In genomic region chr14:20624495-20625070, GRCh38 we compare ENCODE assay signal across 9 cellular contexts. TPM values are rescaled to one million over a fixed set of nuclear protein-coding genes. Genes with fewer than 3 reads are reported as not detected.
DNase-seq lines count a peak whose midpoint lies in the region; ATAC-seq and TF ChIP-seq lines count a peak whose summit lies in the region.
"Had no signal": no experiment of that assay in that cellular context is flagged by ENCODE, and none has a peak within 500 bp of the region (broad histone marks: within the 10 kb centered on the region; RNA-seq: fewer than 3 reads in every experiment).

No MANE protein-coding gene starts in this region.

- H3K27ac Mint-ChIP-seq in activated naive CD4-positive, alpha-beta T cell treated with anti-CD3 and anti-CD28 coated beads, Interleukin-2, amount 50 U/mL, for 72 hours = peak overlapping the region; percentile 90 to 98

- no peaks in the 10 kb centered on the region for H3K79me2 ChIP-seq in OCI-LY3 (ENCODE audit: low read length)

- CTCF ChIA-PET in AG04450 (lab: Charles Lee) = no interaction called here

- no peak for TF ChIP-seq CTCF in AG04450 (IDR thresholded peaks at IDR 0.05; ENCODE audit: low read depth, low read length)
- no peak for TF ChIP-seq CTCF in OCI-LY3 (IDR thresholded peaks at IDR 0.05; ENCODE audit: low read depth, low read length)
- TF ChIP-seq CTCF in heart left ventricle (IDR thresholded peaks at IDR 0.05) = no peak
- no peak for TF ChIP-seq CTCF in prostate gland (IDR thresholded peaks at IDR 0.05)

- H3K36me3 ChIP-seq in OCI-LY3 (replicated peaks; ENCODE audit: low read depth, low read length) (no peaks in the 10 kb centered on the region), heart left ventricle (no peaks in the 10 kb centered on the region), prostate gland (no peaks in the 10 kb centered on the region)

- in situ Hi-C loops in ACHN (cut with HindIII; ENCODE audit: low pct_ligation_motif_present, low pct_unique_long_range_greater_than_20kb, low sequenced_read_pairs) = no loop called here

- H3K27me3 ChIP-seq in AG04450 (ENCODE audit: control insufficient read depth, insufficient read depth, low read length) (peaks cover 13% of the 10 kb centered on the region), OCI-LY3 (ENCODE audit: low read depth, low read length) (peaks cover 18% of the 10 kb centered on the region), heart left ventricle (peaks cover 0 to 44% (median 0%) of the 10 kb centered on the region in 9 donors), prostate gland (replicated peaks; ENCODE audit: insufficient read depth) (no peaks in the 10 kb centered on the region)

- no peaks in the 10 kb centered on the region for H3K9me3 Mint-ChIP-seq in activated naive CD4-positive, alpha-beta T cell treated with anti-CD3 and anti-CD28 coated beads, Interleukin-2, amount 50 U/mL, for 72 hours

- POLR2A ChIA-PET in AG04450 (lab: Yijun Ruan, JAX) = no interaction called here

- H3K4me3 ChIP-seq in AG04450 (ENCODE audit: low read depth, low read length) (peak overlapping the region; percentile 59), OCI-LY3 (ENCODE audit: low read length) (peak overlapping the region; percentile 79), heart left ventricle (peak overlapping the region in 10 of 12 donors; percentile 9 to 47 (median 26)), prostate gland (no peak overlapping the region)

- H3K36me3 Mint-ChIP-seq in activated naive CD4-positive, alpha-beta T cell treated with anti-CD3 and anti-CD28 coated beads, Interleukin-2, amount 50 U/mL, for 72 hours = peaks cover 0 to 6% of the 10 kb centered on the region in 2 donors

- H4K20me1 ChIP-seq in OCI-LY3 (ENCODE audit: insufficient read depth, low read length) = no peaks in the 10 kb centered on the region

- H3K4me1 ChIP-seq in OCI-LY3 (ENCODE audit: low read length) (peaks cover 12% of the 10 kb centered on the region), heart left ventricle (peaks cover 0 to 41% (median 10%) of the 10 kb centered on the region in 12 donors), prostate gland (replicated peaks) (no peaks in the 10 kb centered on the region)

- DNase-seq in AG04450 (ENCODE audit: low read depth, low spot score) (no peak), heart left ventricle (peak; percentile 25 to 77 (median 52)), prostate gland (ENCODE audit: low spot score) (peak; percentile 20), ACHN (no peak)
- DNase-seq in activated naive CD4-positive, alpha-beta T cell treated with anti-CD3 and anti-CD28 coated beads, Interleukin-2, amount 50 U/mL, for 72 hours (ENCODE audit: low spot score in 2 of 2) = peak in 1 of 2 donors; percentile 39

- H3K4me2 ChIP-seq in OCI-LY3 (ENCODE audit: low read length) = peak overlapping the region; percentile 72

- ATAC-seq in GM21367 (IDR thresholded peaks at IDR 0.05; ENCODE audit: unreplicated experiment) (peak; percentile 39), heart left ventricle (peak; percentile 27 to 62 (median 53)), HG02763 (IDR thresholded peaks at IDR 0.05; ENCODE audit: unreplicated experiment) (no peak)
- peak; percentile 30 to 42 for ATAC-seq in activated naive CD4-positive, alpha-beta T cell treated with anti-CD3 and anti-CD28 coated beads, Interleukin-2, amount 50 U/mL, for 72 hours

- no peaks in the 10 kb centered on the region for H3K9me3 ChIP-seq in AG04450 (ENCODE audit: control insufficient read depth, insufficient read depth, low read length)
- no peaks in the 10 kb centered on the region for H3K9me3 ChIP-seq in OCI-LY3 (ENCODE audit: insufficient read depth, low read length)
- peaks cover 0 to 6% (median 0%) of the 10 kb centered on the region in 12 donors for H3K9me3 ChIP-seq in heart left ventricle
- no peaks in the 10 kb centered on the region for H3K9me3 ChIP-seq in prostate gland

- WGBS in heart left ventricle, 4 donors = 11 to 29% (median 19%) methylated on average over 22 of the region's 22 CpGs
- WGBS in prostate gland = 16% methylated on average over 22 of the region's 22 CpGs

- peak overlapping the region; percentile 38 for H3K9ac ChIP-seq in OCI-LY3 (ENCODE audit: low read length)

- TF ChIP-seq POLR2A in heart left ventricle (IDR thresholded peaks at IDR 0.05) (no peak), prostate gland (IDR thresholded peaks at IDR 0.05) (no peak)

- H3K27ac ChIP-seq in AG04450 (ENCODE audit: low read depth, low read length) = no peak overlapping the region
- H3K27ac ChIP-seq in OCI-LY3 (ENCODE audit: low read length) = no peak overlapping the region
- H3K27ac ChIP-seq in heart left ventricle = peak overlapping the region in 2 of 12 donors; percentile 1 to 12
- no peak overlapping the region for H3K27ac ChIP-seq in prostate gland

- intact Hi-C loops in heart left ventricle (cut with DNase I) = loop anchor here in 4 of 10 donors (1.0 to 5.0 kb wide), 2 partner anchors 11 to 58 kb away; partner anchors contain the start of gene RNASE4 (in 4 of the 4)
- intact Hi-C loops in prostate gland (cut with DNase I) = no loop called here

- no peak overlapping the region; the same call in 1 of the 2 replicates for H2AFZ ChIP-seq in OCI-LY3 (ENCODE audit: low read depth, low read length)

RNA-seq across cellular contexts. Expression of gene OR6S1, which starts 16.9 kb away (rescaled TPM):
- polyA plus RNA-seq in AG04450 (2011; rRNA removed) (not detected in 2 replicates), heart left ventricle (not detected)
- polyA minus RNA-seq in AG04450 (2011; rRNA and poly(A)+ RNA removed) = not detected in 2 replicates
- not detected for total RNA-seq in activated naive CD4-positive, alpha-beta T cell treated with anti-CD3 and anti-CD28 coated beads, Interleukin-2, amount 50 U/mL, for 72 hours
- total RNA-seq in heart left ventricle (not detected), prostate gland (not detected)
- total RNA-seq: liver had no signal
- polyA plus RNA-seq: liver had no signal

RNA-seq across cellular contexts. Expression of gene RNASE12, which starts 33.4 kb away (rescaled TPM):
- polyA plus RNA-seq in AG04450 (2011; rRNA removed) (not detected in 2 replicates), heart left ventricle (not detected)
- polyA minus RNA-seq in AG04450 (2011; rRNA and poly(A)+ RNA removed) = not detected in 2 replicates
- total RNA-seq in activated naive CD4-positive, alpha-beta T cell treated with anti-CD3 and anti-CD28 coated beads, Interleukin-2, amount 50 U/mL, for 72 hours = not detected
- total RNA-seq in heart left ventricle (not detected), prostate gland (not detected)
- total RNA-seq: liver had no signal
- polyA plus RNA-seq: liver had no signal

RNA-seq across cellular contexts. Expression of gene RNASE11, which starts 36.8 kb away (rescaled TPM):
- polyA plus RNA-seq in AG04450 (2011; rRNA removed) (not detected in 2 replicates), heart left ventricle (not detected)
- polyA minus RNA-seq in AG04450 (2011; rRNA and poly(A)+ RNA removed) = not detected in 2 replicates
- total RNA-seq in activated naive CD4-positive, alpha-beta T cell treated with anti-CD3 and anti-CD28 coated beads, Interleukin-2, amount 50 U/mL, for 72 hours = not detected
- total RNA-seq in heart left ventricle (not detected), prostate gland (1 to 10 TPM in 1 of 2 donors, not detected in 1; 1.0 TPM)
- total RNA-seq: liver had no signal
- polyA plus RNA-seq: liver had no signal

RNA-seq across cellular contexts. Expression of gene RNASE4, which starts 59.8 kb away (rescaled TPM):
- 15.8 and 19.0 TPM in 2 replicates for polyA plus RNA-seq in AG04450 (2011; rRNA removed)
- polyA minus RNA-seq in AG04450 (2011; rRNA and poly(A)+ RNA removed) = 8.6 and 10.3 TPM in 2 replicates
- total RNA-seq in activated naive CD4-positive, alpha-beta T cell treated with anti-CD3 and anti-CD28 coated beads, Interleukin-2, amount 50 U/mL, for 72 hours = under 1 TPM; 0.23 to 0.60 TPM
- total RNA-seq in heart left ventricle = 10 to 100 TPM in 3 of 9 donors, 1 to 10 TPM in 6; 4.7 to 22.2 (median 8.1) TPM
- 1 to 10 TPM; 9.8 TPM for polyA plus RNA-seq in heart left ventricle
- total RNA-seq in prostate gland = 100 to 1,000 TPM in 1 of 2 donors, 10 to 100 TPM in 1; 71.6 to 150 TPM

Comparison
In these comparisons a context has a peak if more than half of its experiments do, and no peak if none do; other contexts are left out.
1. DNase-seq: peak in heart left ventricle (5 of 5) and prostate gland (single experiment); none in AG04450 (single experiment) and ACHN (single experiment).
2. H3K4me3 ChIP-seq: peak in AG04450 (single experiment), OCI-LY3 (single experiment) and heart left ventricle (10 of 12); none in prostate gland (0 of 2).